Comparison of ENCODE assay signal across 8 cellular contexts in genomic region chr1:204685236-204686006, GRCh38. TPM values are rescaled to one million over a fixed set of nuclear protein-coding genes. Genes with fewer than 3 reads are reported as not detected.
A peak's percentile ranks its signal among the peaks of the same experiment; 100 is the strongest.
DNase-seq lines count a peak whose midpoint lies in the region; ATAC-seq and TF ChIP-seq lines count a peak whose summit lies in the region.

LRRN2 (minus strand) TSS chr1:204685738; CDS start chr1:204619992, 65,746 bp downstream.

- peak within 1 kb of the TSS; percentile 44 for H3K4me3 ChIP-seq in iPS-11a (ENCODE audit: low read depth, low read length)
- no peak within 1 kb of the TSS for H3K4me3 ChIP-seq in skeletal muscle satellite cell (ENCODE audit: low read length)

- peaks cover 9% of the 10 kb centered on the region for H3K4me1 Mint-ChIP-seq in activated CD8-positive, alpha-beta T cell treated with anti-CD3 and anti-CD28 coated beads for 36 hours (ENCODE audit: low read depth)

- no peaks in the 10 kb centered on the region for H3K36me3 Mint-ChIP-seq in activated CD8-positive, alpha-beta T cell treated with anti-CD3 and anti-CD28 coated beads for 36 hours (ENCODE audit: low read depth)

- DNase-seq in NCI-H2171 treated with DMSO at 0.1 percent for 48 hours (lab: John Stamatoyannopoulos, UW): peak; percentile 42
- no peak for DNase-seq in NCI-H2171 (lab: John Stamatoyannopoulos, UW)
- no peak for DNase-seq in activated CD8-positive, alpha-beta T cell treated with anti-CD3 and anti-CD28 coated beads for 36 hours
- no peak for DNase-seq in NCI-H524 treated with DMSO at 0.1 percent for 48 hours (lab: John Stamatoyannopoulos, UW)

- no peak for TF ChIP-seq CTCF in activated CD8-positive, alpha-beta T cell treated with anti-CD3 and anti-CD28 coated beads for 36 hours (IDR thresholded peaks at IDR 0.05)

- no peaks in the 10 kb centered on the region for H3K36me3 ChIP-seq in skeletal muscle satellite cell (ENCODE audit: insufficient read depth, low read length)

- H3K27me3 ChIP-seq in skeletal muscle satellite cell (ENCODE audit: control insufficient read depth, insufficient read depth, low read length): peaks cover 78% of the 10 kb centered on the region

- H3K27ac Mint-ChIP-seq in activated CD8-positive, alpha-beta T cell treated with anti-CD3 and anti-CD28 coated beads for 36 hours: no peak within 1 kb of the TSS

- H3K27me3 Mint-ChIP-seq in activated CD8-positive, alpha-beta T cell treated with anti-CD3 and anti-CD28 coated beads for 36 hours: peaks cover 28% of the 10 kb centered on the region

- ATAC-seq in activated CD8-positive, alpha-beta T cell treated with anti-CD3 and anti-CD28 coated beads for 36 hours: peak; percentile 30
- no peak for ATAC-seq in HG03045 (IDR thresholded peaks at IDR 0.05; ENCODE audit: unreplicated experiment)
- no peak for ATAC-seq in HG03520 (IDR thresholded peaks at IDR 0.05; ENCODE audit: unreplicated experiment)

- H3K9me3 ChIP-seq in skeletal muscle satellite cell (replicated peaks; ENCODE audit: low read length): no peaks in the 10 kb centered on the region

- no peaks in the 10 kb centered on the region for H3K9me3 Mint-ChIP-seq in activated CD8-positive, alpha-beta T cell treated with anti-CD3 and anti-CD28 coated beads for 36 hours

- no peaks in the 10 kb centered on the region for H3K4me1 ChIP-seq in skeletal muscle satellite cell (ENCODE audit: control insufficient read depth, insufficient read depth, low read length)

- H3K4me2 ChIP-seq in skeletal muscle satellite cell (ENCODE audit: low read length): peak within 1 kb of the TSS; percentile 49

- H3K4me3 Mint-ChIP-seq in activated CD8-positive, alpha-beta T cell treated with anti-CD3 and anti-CD28 coated beads for 36 hours: peak within 1 kb of the TSS; percentile 52

- intact Hi-C loops in activated CD8-positive, alpha-beta T cell treated with anti-CD3 and anti-CD28 coated beads for 36 hours (cut with micrococcal nuclease): no loop called here

- H3K9ac ChIP-seq in skeletal muscle satellite cell (ENCODE audit: low read depth, low read length): no peak within 1 kb of the TSS

- POLR2A ChIA-PET in activated CD8-positive, alpha-beta T cell treated with anti-CD3 and anti-CD28 coated beads for 36 hours (lab: Charles Lee): interaction anchor here (0.8 kb wide), 1 partner anchor 15 kb away, joined by 3 read pairs; no protein-coding TSS in a partner anchor

- CTCF ChIA-PET in activated CD8-positive, alpha-beta T cell treated with anti-CD3 and anti-CD28 coated beads for 36 hours (lab: Charles Lee): interaction anchor here (2.3 to 6.5 kb wide), 2 partner anchors 78 to 120 kb away, joined by 7 to 26 read pairs; no protein-coding TSS in a partner anchor

RNA-seq across cellular contexts. Expression of gene LRRN2, which starts in this region (rescaled TPM):
- total RNA-seq in activated CD8-positive, alpha-beta T cell treated with anti-CD3 and anti-CD28 coated beads for 36 hours: not detected
- total RNA-seq in skeletal muscle satellite cell (2012; rRNA removed): not detected in 2 replicates

Comparison
In these comparisons a context has a peak if more than half of its experiments do, and no peak if none do; other contexts are left out.
1. Peak in ATAC-seq in activated CD8-positive, alpha-beta T cell treated with anti-CD3 and anti-CD28 coated beads for 36 hours; RNA of the gene not detected or under 1 TPM.